Comparison of ENCODE assay signal across 21 cellular contexts in genomic region chr3:69878254-69878653, GRCh38.
A peak's percentile ranks its signal among the peaks of the same experiment; 100 is the strongest.
DNase-seq lines count a peak whose midpoint lies in the region; ATAC-seq, FAIRE-seq and TF ChIP-seq lines count a peak whose summit lies in the region.
"Had no signal": no experiment of that assay in that cellular context is flagged by ENCODE, and none has a peak within 500 bp of the region (broad histone marks: within the 10 kb centered on the region; RNA-seq: fewer than 3 reads in every experiment).

No MANE protein-coding gene starts in this region.

- no peaks in the 10 kb centered on the region for H3K27me3 Mint-ChIP-seq in Calu3 (ENCODE audit: unreplicated experiment)
- H3K27me3 Mint-ChIP-seq: B cell; CD4-positive, CD25-positive, alpha-beta regulatory T cell had no signal

- no peaks in the 10 kb centered on the region for H3K9me3 Mint-ChIP-seq in Calu3 (ENCODE audit: low read depth, unreplicated experiment)
- H3K9me3 Mint-ChIP-seq: CD8-positive, alpha-beta T cell; GM23338; H9 had no signal

- H3K27ac Mint-ChIP-seq in Calu3 (ENCODE audit: unreplicated experiment) = peak overlapping the region; percentile 79
- H3K27ac Mint-ChIP-seq: B cell; CD4-positive, CD25-positive, alpha-beta regulatory T cell; CD8-positive, alpha-beta T cell; GM23338; H9 had no signal

- no peak overlapping the region for H3K9ac ChIP-seq in colonic mucosa (ENCODE audit: low read depth in 2 of 2, low read length in 2 of 2)
- H3K9ac ChIP-seq: BLaER1 had no signal

- peaks cover 21% of the 10 kb centered on the region for H3K4me1 Mint-ChIP-seq in Calu3 (ENCODE audit: low read depth, unreplicated experiment)
- H3K4me1 Mint-ChIP-seq: CD4-positive, CD25-positive, alpha-beta regulatory T cell had no signal

- DNase-seq in left ventricle myocardium inferior (no peak), Right ventricle myocardium inferior (ENCODE audit: missing footprints) (no peak), Calu3 (no peak), NK-92 (lab: John Stamatoyannopoulos, UW; ENCODE audit: unreplicated experiment) (no peak), colonic mucosa (no peak)
- DNase-seq: Caco-2; CD4-positive, CD25-positive, alpha-beta regulatory T cell; CD8-positive, alpha-beta T cell; DMS 273 treated with DMSO at 0.1 percent for 48 hours; DMS79; EL; GDM1; H9 had no signal

- CTCF ChIA-PET in Calu3 (lab: Charles Lee) = interaction anchor here (1.8 kb wide), 1 partner anchor 11 kb away, joined by 5 read pairs; no protein-coding TSS in a partner anchor

- H3K27ac ChIP-seq in left ventricle myocardium inferior (replicated peaks) (peak overlapping the region; percentile 59), colonic mucosa (no peak overlapping the region)
- H3K27ac ChIP-seq: BLaER1, C4-2B had no signal

- intact Hi-C loops in left ventricle myocardium inferior (cut with micrococcal nuclease) = no loop called here
- intact Hi-C loops in Right ventricle myocardium inferior (cut with DNase I) = no loop called here
- intact Hi-C loops in Calu3 (cut with micrococcal nuclease; ENCODE audit: unreplicated experiment) = no loop called here
- intact Hi-C loops in colonic mucosa (cut with DNase I) = no loop called here

- peak; percentile 88 for FAIRE-seq in islet of Langerhans (lab: Jason Lieb, UNC)
- FAIRE-seq: D721Med, GM12878 had no signal

- no peak for ATAC-seq in Right ventricle myocardium inferior
- ATAC-seq: CD8-positive, alpha-beta T cell; GM12878; GM23338; HCT116 had no signal

- H3K36me3 ChIP-seq in left ventricle myocardium inferior = no peaks in the 10 kb centered on the region
- H3K36me3 ChIP-seq in colonic mucosa = no peaks in the 10 kb centered on the region
- H3K36me3 ChIP-seq: BLaER1 had no signal

- peaks cover 16% of the 10 kb centered on the region for H3K36me3 Mint-ChIP-seq in Calu3 (ENCODE audit: insufficient read depth, unreplicated experiment)
- H3K36me3 Mint-ChIP-seq: CD4-positive, CD25-positive, alpha-beta regulatory T cell; CD8-positive, alpha-beta T cell had no signal

- peaks cover 53% of the 10 kb centered on the region for H3K4me1 ChIP-seq in left ventricle myocardium inferior
- no peaks in the 10 kb centered on the region for H3K4me1 ChIP-seq in colonic mucosa
- H3K4me1 ChIP-seq: BLaER1, Caco-2 had no signal

- no TSS peak for BruUV-seq in Calu3 (replicated peaks; lab: Mats Ljungman, UMichigan)

- no peak overlapping the region for H3K4me3 ChIP-seq in left ventricle myocardium inferior
- no peak overlapping the region for H3K4me3 ChIP-seq in colonic mucosa
- H3K4me3 ChIP-seq: BLaER1, GM12878, GM23338 had no signal

- H3K27me3 ChIP-seq in left ventricle myocardium inferior (ENCODE audit: low read depth) (no peaks in the 10 kb centered on the region), colonic mucosa (no peaks in the 10 kb centered on the region)
- H3K27me3 ChIP-seq: BLaER1 had no signal

- no peaks in the 10 kb centered on the region for H3K9me3 ChIP-seq in left ventricle myocardium inferior (replicated peaks)
- no peaks in the 10 kb centered on the region for H3K9me3 ChIP-seq in colonic mucosa
- H3K9me3 ChIP-seq: BLaER1, Caco-2 had no signal

- no peak overlapping the region for H3K4me3 Mint-ChIP-seq in Calu3 (ENCODE audit: low read depth, unreplicated experiment)
- H3K4me3 Mint-ChIP-seq: B cell; CD4-positive, CD25-positive, alpha-beta regulatory T cell; CD8-positive, alpha-beta T cell; GM23338; H9 had no signal

- TF ChIP-seq CTCF in left ventricle myocardium inferior (IDR thresholded peaks at IDR 0.05; ENCODE audit: borderline replicate concordance) (no peak), Calu3 (IDR thresholded peaks at IDR 0.05; ENCODE audit: unreplicated experiment) (no peak), colonic mucosa (IDR thresholded peaks at IDR 0.05) (no peak)
